In the genomic region with DNA sequence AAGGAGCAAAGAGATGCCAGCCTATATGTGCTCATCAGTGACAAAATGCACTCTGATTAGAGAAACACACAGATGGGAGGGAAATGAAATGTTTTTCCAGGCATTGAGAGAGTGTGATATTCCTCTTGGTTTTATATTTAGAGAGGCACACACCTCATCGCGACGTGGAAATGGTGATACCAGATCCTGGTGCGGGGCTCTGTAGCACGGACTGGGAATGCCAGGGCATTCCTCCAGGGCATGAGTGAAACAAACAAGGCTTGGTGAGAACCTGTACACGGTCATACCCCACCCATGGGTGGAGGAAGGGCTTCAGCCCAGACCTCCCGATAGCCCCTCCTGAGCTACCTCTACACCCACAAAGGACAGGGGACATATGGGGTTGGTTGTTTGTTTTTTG, we compare ENCODE assay signal across 25 cellular contexts.
"Had no signal": no experiment of that assay in that cellular context is flagged by ENCODE, and none has a peak within 500 bp of the region (broad histone marks: within the 10 kb centered on the region; RNA-seq: fewer than 3 reads in every experiment).

No MANE protein-coding gene starts in this region.

- H3K27ac ChIP-seq: adrenal gland, body of pancreas, colonic mucosa, dorsolateral prefrontal cortex had no signal

- H3K36me3 ChIP-seq: adrenal gland, colonic mucosa had no signal

- H3K27me3 ChIP-seq: adrenal gland, body of pancreas, colonic mucosa had no signal

- H3K4me1 ChIP-seq: adrenal gland, body of pancreas, colonic mucosa had no signal

- H3K9me3 ChIP-seq: adrenal gland, body of pancreas, colonic mucosa had no signal

- DNase-seq: activated CD4-positive, alpha-beta memory T cell treated with anti-CD3 and anti-CD28 coated beads for 36 hours; activated CD4-positive, alpha-beta T cell treated with anti-CD3 and anti-CD28 coated beads for 36 hours; activated CD4-positive, alpha-beta T cell treated with anti-CD3 and anti-CD28 coated beads, Interleukin-2, amount 10 ng/mL, durations not matched to agents 24 days and 14 days; activated CD4-positive, CD25-positive, alpha-beta regulatory T cell; activated CD4-positive, CD25-positive, alpha-beta regulatory T cell treated with anti-CD3 and anti-CD28 coated beads, Interleukin-2, amount 50 U/mL, for 72 hours; activated CD8-positive, alpha-beta memory T cell treated with anti-CD3 and anti-CD28 coated beads, Interleukin-2, amount 10 ng/mL, durations not matched to agents 7 days and 5 days; activated CD8-positive, alpha-beta memory T cell treated with anti-CD3 and anti-CD28 coated beads, Interleukin-2, amount 50 U/mL, for 4 hours; activated CD8-positive, alpha-beta T cell treated with anti-CD3 and anti-CD28 coated beads, Interleukin-2, amount 10 ng/mL, durations not matched to agents 7 days and 5 days; activated naive CD4-positive, alpha-beta T cell treated with anti-CD3 and anti-CD28 coated beads for 36 hours; activated naive CD8-positive, alpha-beta T cell treated with anti-CD3 and anti-CD28 coated beads for 36 hours; activated naive CD8-positive, alpha-beta T cell treated with anti-CD3 and anti-CD28 coated beads, Interleukin-2, amount 50 U/mL, for 24 hours; activated T-cell treated with anti-CD3 and anti-CD28 coated beads, Interleukin-2, amount 50 U/mL, for 1 hour; activated T-cell treated with anti-CD3 and anti-CD28 coated beads, Interleukin-2, amount 50 U/mL, for 48 hours; adrenal gland; amygdala; aorta; body of pancreas; central memory CD4-positive, alpha-beta T cell; cerebellar nuclear complex; colonic mucosa; dorsolateral prefrontal cortex; effector memory CD4-positive, alpha-beta T cell; endodermal cell; foreskin fibroblast; T-helper 2 cell had no signal

- H3K4me3 ChIP-seq: adrenal gland, body of pancreas, colonic mucosa, dorsolateral prefrontal cortex had no signal
